In the genomic region with DNA sequence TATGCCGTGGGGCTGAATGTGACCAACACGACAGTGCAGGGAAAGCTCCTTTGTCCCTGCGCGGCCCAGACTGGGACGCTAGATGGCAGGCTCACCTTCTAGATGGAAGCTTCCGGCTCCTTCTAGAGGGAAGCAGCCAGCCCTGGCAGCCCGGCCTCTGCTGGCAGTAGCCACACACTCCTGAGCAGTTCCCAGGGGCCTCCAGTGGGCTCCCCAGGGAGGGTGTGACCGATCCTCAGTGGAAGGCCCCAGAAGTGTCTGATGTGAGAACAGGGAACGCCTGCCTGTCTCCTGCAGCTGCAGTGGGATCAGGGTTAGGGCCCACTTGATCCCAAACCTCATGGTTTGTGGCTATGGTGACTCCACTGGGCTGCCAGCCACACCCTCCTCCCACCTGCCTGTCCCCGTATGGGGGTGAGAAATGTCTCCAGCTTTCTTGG, we compare ENCODE assay signal across 1 cellular context.
TF ChIP-seq lines count a peak whose summit lies in the region.

No MANE protein-coding gene starts in this region.

TF ChIP-seq in GM12878, 131 proteins besides CTCF, POLR2A, EP300 and RAD21 (continued from another document):
- TF ChIP-seq, protein P1, sequence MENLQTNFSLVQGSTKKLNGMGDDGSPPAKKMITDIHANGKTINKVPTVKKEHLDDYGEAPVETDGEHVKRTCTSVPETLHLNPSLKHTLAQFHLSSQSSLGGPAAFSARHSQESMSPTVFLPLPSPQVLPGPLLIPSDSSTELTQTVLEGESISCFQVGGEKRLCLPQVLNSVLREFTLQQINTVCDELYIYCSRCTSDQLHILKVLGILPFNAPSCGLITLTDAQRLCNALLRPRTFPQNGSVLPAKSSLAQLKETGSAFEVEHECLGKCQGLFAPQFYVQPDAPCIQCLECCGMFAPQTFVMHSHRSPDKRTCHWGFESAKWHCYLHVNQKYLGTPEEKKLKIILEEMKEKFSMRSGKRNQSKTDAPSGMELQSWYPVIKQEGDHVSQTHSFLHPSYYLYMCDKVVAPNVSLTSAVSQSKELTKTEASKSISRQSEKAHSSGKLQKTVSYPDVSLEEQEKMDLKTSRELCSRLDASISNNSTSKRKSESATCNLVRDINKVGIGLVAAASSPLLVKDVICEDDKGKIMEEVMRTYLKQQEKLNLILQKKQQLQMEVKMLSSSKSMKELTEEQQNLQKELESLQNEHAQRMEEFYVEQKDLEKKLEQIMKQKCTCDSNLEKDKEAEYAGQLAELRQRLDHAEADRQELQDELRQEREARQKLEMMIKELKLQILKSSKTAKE (IDR thresholded peaks at IDR 0.05; ENCODE audit: low read depth, poor library complexity, severe bottlenecking), result no peak
- peak; percentile 88 for TF ChIP-seq GATAD2B (conservative IDR thresholded peaks at IDR 0.05; ENCODE audit: low read depth)
- no peak for TF ChIP-seq WRNIP1 (IDR thresholded peaks at IDR 0.05; ENCODE audit: borderline replicate concordance, low read depth, low read length)
- TF ChIP-seq IRF5 (IDR thresholded peaks at IDR 0.05; ENCODE audit: borderline replicate concordance), result no peak
- no peak for TF ChIP-seq HDGF (IDR thresholded peaks at IDR 0.05)
- peak; percentile 68; the same call in 1 of the 2 replicates for TF ChIP-seq SMARCA5 (IDR thresholded peaks at IDR 0.05)
- TF ChIP-seq MYC (IDR thresholded peaks at IDR 0.05; ENCODE audit: insufficient read depth, insufficient read length, insufficient replicate concordance, low read length, severe bottlenecking), result no peak
- no peak for TF ChIP-seq YBX1 (IDR thresholded peaks at IDR 0.05)
- TF ChIP-seq, protein P2, sequence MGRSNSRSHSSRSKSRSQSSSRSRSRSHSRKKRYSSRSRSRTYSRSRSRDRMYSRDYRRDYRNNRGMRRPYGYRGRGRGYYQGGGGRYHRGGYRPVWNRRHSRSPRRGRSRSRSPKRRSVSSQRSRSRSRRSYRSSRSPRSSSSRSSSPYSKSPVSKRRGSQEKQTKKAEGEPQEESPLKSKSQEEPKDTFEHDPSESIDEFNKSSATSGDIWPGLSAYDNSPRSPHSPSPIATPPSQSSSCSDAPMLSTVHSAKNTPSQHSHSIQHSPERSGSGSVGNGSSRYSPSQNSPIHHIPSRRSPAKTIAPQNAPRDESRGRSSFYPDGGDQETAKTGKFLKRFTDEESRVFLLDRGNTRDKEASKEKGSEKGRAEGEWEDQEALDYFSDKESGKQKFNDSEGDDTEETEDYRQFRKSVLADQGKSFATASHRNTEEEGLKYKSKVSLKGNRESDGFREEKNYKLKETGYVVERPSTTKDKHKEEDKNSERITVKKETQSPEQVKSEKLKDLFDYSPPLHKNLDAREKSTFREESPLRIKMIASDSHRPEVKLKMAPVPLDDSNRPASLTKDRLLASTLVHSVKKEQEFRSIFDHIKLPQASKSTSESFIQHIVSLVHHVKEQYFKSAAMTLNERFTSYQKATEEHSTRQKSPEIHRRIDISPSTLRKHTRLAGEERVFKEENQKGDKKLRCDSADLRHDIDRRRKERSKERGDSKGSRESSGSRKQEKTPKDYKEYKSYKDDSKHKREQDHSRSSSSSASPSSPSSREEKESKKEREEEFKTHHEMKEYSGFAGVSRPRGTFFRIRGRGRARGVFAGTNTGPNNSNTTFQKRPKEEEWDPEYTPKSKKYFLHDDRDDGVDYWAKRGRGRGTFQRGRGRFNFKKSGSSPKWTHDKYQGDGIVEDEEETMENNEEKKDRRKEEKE (IDR thresholded peaks at IDR 0.05), result no peak
- no peak for TF ChIP-seq SP1 (IDR thresholded peaks at IDR 0.05; ENCODE audit: low read depth, low read length)
- TF ChIP-seq RELA (IDR thresholded peaks at IDR 0.05; ENCODE audit: borderline replicate concordance, partially characterized antibody), result no peak
- TF ChIP-seq TAF1 (IDR thresholded peaks at IDR 0.05; ENCODE audit: borderline replicate concordance, low read depth, low read length), result no peak
- TF ChIP-seq MEF2A (IDR thresholded peaks at IDR 0.05; ENCODE audit: insufficient read depth, low read depth, low read length), result no peak
- 0 out of 2 replicates have a peak, but pooled peaks have one; percentile 38 for TF ChIP-seq TCF12 (IDR thresholded peaks at IDR 0.05; ENCODE audit: low read depth, low read length)
- no peak for TF ChIP-seq TARDBP (IDR thresholded peaks at IDR 0.05; ENCODE audit: borderline replicate concordance)
- TF ChIP-seq EED (IDR thresholded peaks at IDR 0.05; ENCODE audit: low read depth), result peak; percentile 49; the same call in 1 of the 2 replicates
- TF ChIP-seq BRCA1 (IDR thresholded peaks at IDR 0.05; ENCODE audit: low read depth, low read length), result no peak
- peak; percentile 30; the same call in 1 of the 2 replicates for TF ChIP-seq RELB (IDR thresholded peaks at IDR 0.05; ENCODE audit: low read depth)
- TF ChIP-seq, protein P3, sequence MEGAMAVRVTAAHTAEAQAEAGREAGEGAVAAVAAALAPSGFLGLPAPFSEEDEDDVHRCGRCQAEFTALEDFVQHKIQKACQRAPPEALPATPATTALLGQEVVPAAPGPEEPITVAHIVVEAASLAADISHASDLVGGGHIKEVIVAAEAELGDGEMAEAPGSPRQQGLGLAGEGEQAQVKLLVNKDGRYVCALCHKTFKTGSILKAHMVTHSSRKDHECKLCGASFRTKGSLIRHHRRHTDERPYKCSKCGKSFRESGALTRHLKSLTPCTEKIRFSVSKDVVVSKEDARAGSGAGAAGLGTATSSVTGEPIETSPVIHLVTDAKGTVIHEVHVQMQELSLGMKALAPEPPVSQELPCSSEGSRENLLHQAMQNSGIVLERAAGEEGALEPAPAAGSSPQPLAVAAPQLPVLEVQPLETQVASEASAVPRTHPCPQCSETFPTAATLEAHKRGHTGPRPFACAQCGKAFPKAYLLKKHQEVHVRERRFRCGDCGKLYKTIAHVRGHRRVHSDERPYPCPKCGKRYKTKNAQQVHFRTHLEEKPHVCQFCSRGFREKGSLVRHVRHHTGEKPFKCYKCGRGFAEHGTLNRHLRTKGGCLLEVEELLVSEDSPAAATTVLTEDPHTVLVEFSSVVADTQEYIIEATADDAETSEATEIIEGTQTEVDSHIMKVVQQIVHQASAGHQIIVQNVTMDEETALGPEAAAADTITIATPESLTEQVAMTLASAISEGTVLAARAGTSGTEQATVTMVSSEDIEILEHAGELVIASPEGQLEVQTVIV (IDR thresholded peaks at IDR 0.05; ENCODE audit: borderline replicate concordance, partially characterized antibody), result no peak
- no peak for TF ChIP-seq SRF (IDR thresholded peaks at IDR 0.05; ENCODE audit: low read depth in 2 of 2, low read length in 2 of 2)
- peak; percentile 27 to 61; a peak in 2 of 4 replicates for TF ChIP-seq BHLHE40 (IDR thresholded peaks at IDR 0.05; ENCODE audit: borderline replicate concordance in 1 of 2, low read depth in 2 of 2, low read length in 1 of 2)
- TF ChIP-seq FOXK2 (IDR thresholded peaks at IDR 0.05), result no peak
- TF ChIP-seq, protein P4, sequence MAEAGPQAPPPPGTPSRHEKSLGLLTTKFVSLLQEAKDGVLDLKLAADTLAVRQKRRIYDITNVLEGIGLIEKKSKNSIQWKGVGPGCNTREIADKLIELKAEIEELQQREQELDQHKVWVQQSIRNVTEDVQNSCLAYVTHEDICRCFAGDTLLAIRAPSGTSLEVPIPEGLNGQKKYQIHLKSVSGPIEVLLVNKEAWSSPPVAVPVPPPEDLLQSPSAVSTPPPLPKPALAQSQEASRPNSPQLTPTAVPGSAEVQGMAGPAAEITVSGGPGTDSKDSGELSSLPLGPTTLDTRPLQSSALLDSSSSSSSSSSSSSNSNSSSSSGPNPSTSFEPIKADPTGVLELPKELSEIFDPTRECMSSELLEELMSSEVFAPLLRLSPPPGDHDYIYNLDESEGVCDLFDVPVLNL (IDR thresholded peaks at IDR 0.05; ENCODE audit: low read depth, low read length), result no peak
- 0 out of 2 replicates have a peak, but pooled peaks have one; percentile 22 for TF ChIP-seq HCFC1 (IDR thresholded peaks at IDR 0.05; ENCODE audit: low read length)
- TF ChIP-seq ZBTB33 (IDR thresholded peaks at IDR 0.05), result no peak
- TF ChIP-seq CHD4 (IDR thresholded peaks at IDR 0.05), result no peak
- peak; percentile 61 for TF ChIP-seq DPF2 (IDR thresholded peaks at IDR 0.05)
- TF ChIP-seq SREBF1 (IDR thresholded peaks at IDR 0.05; ENCODE audit: low read length), result no peak
- TF ChIP-seq RFX5 (IDR thresholded peaks at IDR 0.05; ENCODE audit: low read depth, low read length), result no peak
- no peak for TF ChIP-seq KAT2A (conservative IDR thresholded peaks at IDR 0.05; ENCODE audit: control insufficient read depth, low read depth, low read length)
- no peak for TF ChIP-seq LARP7 (IDR thresholded peaks at IDR 0.05)
- peak; percentile 40 to 47; a peak in 2 of 4 replicates for TF ChIP-seq IKZF2 (IDR thresholded peaks at IDR 0.05)
- TF ChIP-seq CREB1 (IDR thresholded peaks at IDR 0.05; ENCODE audit: low read depth), result no peak
- TF ChIP-seq ZNF207 (IDR thresholded peaks at IDR 0.05; ENCODE audit: borderline replicate concordance), result 0 out of 2 replicates have a peak, but pooled peaks have one; percentile 56
- no peak for TF ChIP-seq STAT1 (conservative IDR thresholded peaks at IDR 0.05)
- no peak for TF ChIP-seq RAD51 (IDR thresholded peaks at IDR 0.05)
- TF ChIP-seq, protein P5, sequence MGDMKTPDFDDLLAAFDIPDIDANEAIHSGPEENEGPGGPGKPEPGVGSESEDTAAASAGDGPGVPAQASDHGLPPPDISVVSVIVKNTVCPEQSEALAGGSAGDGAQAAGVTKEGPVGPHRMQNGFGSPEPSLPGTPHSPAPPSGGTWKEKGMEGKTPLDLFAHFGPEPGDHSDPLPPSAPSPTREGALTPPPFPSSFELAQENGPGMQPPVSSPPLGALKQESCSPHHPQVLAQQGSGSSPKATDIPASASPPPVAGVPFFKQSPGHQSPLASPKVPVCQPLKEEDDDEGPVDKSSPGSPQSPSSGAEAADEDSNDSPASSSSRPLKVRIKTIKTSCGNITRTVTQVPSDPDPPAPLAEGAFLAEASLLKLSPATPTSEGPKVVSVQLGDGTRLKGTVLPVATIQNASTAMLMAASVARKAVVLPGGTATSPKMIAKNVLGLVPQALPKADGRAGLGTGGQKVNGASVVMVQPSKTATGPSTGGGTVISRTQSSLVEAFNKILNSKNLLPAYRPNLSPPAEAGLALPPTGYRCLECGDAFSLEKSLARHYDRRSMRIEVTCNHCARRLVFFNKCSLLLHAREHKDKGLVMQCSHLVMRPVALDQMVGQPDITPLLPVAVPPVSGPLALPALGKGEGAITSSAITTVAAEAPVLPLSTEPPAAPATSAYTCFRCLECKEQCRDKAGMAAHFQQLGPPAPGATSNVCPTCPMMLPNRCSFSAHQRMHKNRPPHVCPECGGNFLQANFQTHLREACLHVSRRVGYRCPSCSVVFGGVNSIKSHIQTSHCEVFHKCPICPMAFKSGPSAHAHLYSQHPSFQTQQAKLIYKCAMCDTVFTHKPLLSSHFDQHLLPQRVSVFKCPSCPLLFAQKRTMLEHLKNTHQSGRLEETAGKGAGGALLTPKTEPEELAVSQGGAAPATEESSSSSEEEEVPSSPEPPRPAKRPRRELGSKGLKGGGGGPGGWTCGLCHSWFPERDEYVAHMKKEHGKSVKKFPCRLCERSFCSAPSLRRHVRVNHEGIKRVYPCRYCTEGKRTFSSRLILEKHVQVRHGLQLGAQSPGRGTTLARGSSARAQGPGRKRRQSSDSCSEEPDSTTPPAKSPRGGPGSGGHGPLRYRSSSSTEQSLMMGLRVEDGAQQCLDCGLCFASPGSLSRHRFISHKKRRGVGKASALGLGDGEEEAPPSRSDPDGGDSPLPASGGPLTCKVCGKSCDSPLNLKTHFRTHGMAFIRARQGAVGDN (IDR thresholded peaks at IDR 0.05), result no peak
- TF ChIP-seq SUPT20H (IDR thresholded peaks at IDR 0.05; ENCODE audit: borderline replicate concordance, control insufficient read depth, low read depth, low read length), result no peak
- TF ChIP-seq BCL3 (IDR thresholded peaks at IDR 0.05; ENCODE audit: borderline replicate concordance, insufficient read depth, low read depth, low read length, poor library complexity, severe bottlenecking), result no peak
- TF ChIP-seq ZNF24 (IDR thresholded peaks at IDR 0.05), result no peak
TF ChIP-seq in GM12878: peak in this region for 20.
